In the genomic region with DNA sequence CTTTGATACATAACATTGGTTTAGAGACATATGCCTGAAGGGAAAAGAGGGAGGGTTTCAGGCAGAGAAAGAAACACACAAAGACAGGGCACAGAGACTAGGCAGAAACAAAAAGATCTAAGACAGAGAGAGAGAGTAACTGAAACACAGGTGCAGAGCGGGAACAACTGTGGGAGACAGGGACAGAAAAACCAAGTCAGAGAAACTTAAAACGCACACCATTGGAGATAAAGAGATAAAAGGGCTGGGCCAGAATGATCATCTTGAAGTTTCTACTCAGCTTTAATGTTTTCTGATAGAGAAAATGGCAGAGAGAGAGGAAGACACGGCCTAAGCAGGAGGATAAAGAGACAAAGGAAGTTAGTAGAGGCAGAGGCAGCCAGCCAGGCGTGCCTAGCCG, we compare ENCODE assay signal across 9 cellular contexts. TPM values are rescaled to one million over a fixed set of nuclear protein-coding genes. Genes with fewer than 3 reads are reported as not detected.
DNase-seq lines count a peak whose midpoint lies in the region; ATAC-seq and TF ChIP-seq lines count a peak whose summit lies in the region.
"Had no signal": no experiment of that assay in that cellular context is flagged by ENCODE, and none has a peak within 500 bp of the region (broad histone marks: within the 10 kb centered on the region; RNA-seq: fewer than 3 reads in every experiment).

No MANE protein-coding gene starts in this region.

- CTCF ChIA-PET in Caco-2 (lab: Charles Lee): no interaction called here

- H3K27me3 ChIP-seq in Caco-2 (replicated peaks; ENCODE audit: control insufficient read depth, insufficient read depth, low read length) (no peaks in the 10 kb centered on the region), MG63 (no peaks in the 10 kb centered on the region)
- H3K27me3 ChIP-seq in effector memory CD4-positive, alpha-beta T cell (replicated peaks; ENCODE audit: control insufficient read depth, insufficient read depth, low read length, poor library complexity, severe bottlenecking): no peaks in the 10 kb centered on the region

- H3K4me3 ChIP-seq in Caco-2 (ENCODE audit: low read depth, low read length) (no peak overlapping the region), MG63 (peak overlapping the region; percentile 44)
- H3K4me3 ChIP-seq in effector memory CD4-positive, alpha-beta T cell (ENCODE audit: insufficient read depth, low read depth, low read length, poor library complexity, severe bottlenecking): peak overlapping the region; percentile 68

- H3K36me3 Mint-ChIP-seq in Caco-2 (ENCODE audit: insufficient read depth, unreplicated experiment) (no peaks in the 10 kb centered on the region), osteocyte (ENCODE audit: unreplicated experiment) (no peaks in the 10 kb centered on the region)

- H3K27ac Mint-ChIP-seq in Caco-2 (ENCODE audit: unreplicated experiment) (no peak overlapping the region), osteocyte (ENCODE audit: unreplicated experiment) (peak overlapping the region; percentile 80)

- ATAC-seq in HG02678 (IDR thresholded peaks at IDR 0.05; ENCODE audit: unreplicated experiment): no peak

- H3K9me3 Mint-ChIP-seq in Caco-2 (ENCODE audit: unreplicated experiment): no peaks in the 10 kb centered on the region
- H3K9me3 Mint-ChIP-seq in osteocyte (ENCODE audit: unreplicated experiment): no peaks in the 10 kb centered on the region

- H3K27me3 Mint-ChIP-seq in Caco-2 (ENCODE audit: insufficient read depth, unreplicated experiment) (no peaks in the 10 kb centered on the region), osteocyte (ENCODE audit: unreplicated experiment) (peaks cover 4% of the 10 kb centered on the region)

- H3K9me3 ChIP-seq in Caco-2: no peaks in the 10 kb centered on the region
- no peaks in the 10 kb centered on the region for H3K9me3 ChIP-seq in MG63
- H3K9me3 ChIP-seq in effector memory CD4-positive, alpha-beta T cell (ENCODE audit: control insufficient read depth, low read length): no peaks in the 10 kb centered on the region

- no peak for DNase-seq in Caco-2
- DNase-seq in MG63: no peak
- DNase-seq in effector memory CD4-positive, alpha-beta T cell: no peak
- DNase-seq in osteocyte (ENCODE audit: extremely low spot score, unreplicated experiment): no peak
- no peak for DNase-seq in NCI-H748 (lab: John Stamatoyannopoulos, UW; ENCODE audit: unreplicated experiment)
- DNase-seq in NCI-H2171 treated with DMSO at 0.1 percent for 48 hours (lab: John Stamatoyannopoulos, UW): no peak
- no peak for DNase-seq in SHP77 treated with DMSO at 0.1 percent for 48 hours (lab: John Stamatoyannopoulos, UW)

- no TSS peak for BruUV-seq in Caco-2 (replicated peaks; lab: Mats Ljungman, UMichigan)

- no peak overlapping the region for H3K27ac ChIP-seq in effector memory CD4-positive, alpha-beta T cell (ENCODE audit: insufficient read depth, low read length, poor library complexity, severe bottlenecking)

- H3K4me3 Mint-ChIP-seq in Caco-2 (ENCODE audit: unreplicated experiment) (peak overlapping the region; percentile 63), osteocyte (ENCODE audit: unreplicated experiment) (peak overlapping the region; percentile 82)

- H3K4me1 ChIP-seq in Caco-2: peaks cover 5% of the 10 kb centered on the region
- H3K4me1 ChIP-seq in effector memory CD4-positive, alpha-beta T cell (ENCODE audit: control insufficient read depth, insufficient read depth, low read length, poor library complexity, severe bottlenecking): peaks cover 18% of the 10 kb centered on the region

- intact Hi-C loops in Caco-2 (cut with micrococcal nuclease; ENCODE audit: unreplicated experiment): loop anchor here (5.0 kb wide), 1 partner anchor 40 kb away; no protein-coding TSS in a partner anchor

- no peak for TF ChIP-seq CTCF in Caco-2 (IDR thresholded peaks at IDR 0.05; ENCODE audit: insufficient read depth in 1 of 2, low read depth in 1 of 2, low read length in 1 of 2, severe bottlenecking in 1 of 2, unreplicated experiment in 1 of 2)
- no peak for TF ChIP-seq CTCF in osteocyte (IDR thresholded peaks at IDR 0.05)

- H3K36me3 ChIP-seq in Caco-2 (ENCODE audit: control insufficient read depth, insufficient read depth, low read length) (no peaks in the 10 kb centered on the region), MG63 (no peaks in the 10 kb centered on the region)
- no peaks in the 10 kb centered on the region for H3K36me3 ChIP-seq in effector memory CD4-positive, alpha-beta T cell (ENCODE audit: control insufficient read depth, insufficient read depth, low read length)

- H3K4me1 Mint-ChIP-seq in Caco-2 (ENCODE audit: low read depth, unreplicated experiment) (peaks cover 6% of the 10 kb centered on the region), osteocyte (ENCODE audit: unreplicated experiment) (peaks cover 35% of the 10 kb centered on the region)

- POLR2A ChIA-PET in Caco-2 (lab: Charles Lee): no interaction called here

RNA-seq across cellular contexts. Expression of a gene that starts 11.8 kb away (rescaled TPM):
- total RNA-seq in Caco-2 (2022) (4.5 and 5.5 TPM in 2 replicates), osteocyte (0.51 and 0.76 TPM in 2 replicates)
- 0.20 TPM in 1 of 2 replicates, not detected in the other for total RNA-seq in MG63 (2014; rRNA removed; shearing (Covaris generic); ENCODE audit: low replicate concordance)

RNA-seq across cellular contexts. Expression of a gene that starts 15.0 kb away (rescaled TPM):
- total RNA-seq in Caco-2 (2022): 0.49 and 0.61 TPM in 2 replicates
- not detected in 2 replicates for total RNA-seq in MG63 (2014; rRNA removed; shearing (Covaris generic); ENCODE audit: low replicate concordance)
- total RNA-seq in osteocyte: not detected in 2 replicates
- total RNA-seq: activated CD8-positive, alpha-beta memory T cell treated with anti-CD3 and anti-CD28 coated beads for 36 hours had no signal

RNA-seq across cellular contexts. Expression of a gene that starts 25.8 kb away (rescaled TPM):
- 2.5 and 4.8 TPM in 2 replicates for total RNA-seq in Caco-2 (2022)
- total RNA-seq in MG63 (2014; rRNA removed; shearing (Covaris generic); ENCODE audit: low replicate concordance): not detected in 2 replicates
- not detected in 2 replicates for total RNA-seq in osteocyte
- total RNA-seq: activated CD8-positive, alpha-beta memory T cell treated with anti-CD3 and anti-CD28 coated beads for 36 hours had no signal

RNA-seq across cellular contexts. Expression of a gene that starts 44.9 kb away (rescaled TPM):
- total RNA-seq in Caco-2 (2022): 35.5 and 38.0 TPM in 2 replicates
- 1.4 and 5.9 TPM in 2 replicates for total RNA-seq in MG63 (2014; rRNA removed; shearing (Covaris generic); ENCODE audit: low replicate concordance)
- total RNA-seq in osteocyte: 14.7 and 17.2 TPM in 2 replicates

RNA-seq across cellular contexts. Expression of a gene that starts 45.5 kb away (rescaled TPM):
- total RNA-seq in Caco-2 (2022): 25.7 and 27.7 TPM in 2 replicates
- 20.5 and 28.1 TPM in 2 replicates for total RNA-seq in MG63 (2014; rRNA removed; shearing (Covaris generic); ENCODE audit: low replicate concordance)
- 26.0 and 26.9 TPM in 2 replicates for total RNA-seq in osteocyte
